8 cellular contexts compared by ENCODE assay signal in genomic region chr2:26033769-26034596, GRCh38. TPM values are rescaled to one million over a fixed set of nuclear protein-coding genes. Genes with fewer than 3 reads are reported as not detected.
DNase-seq lines count a peak whose midpoint lies in the region; ATAC-seq and TF ChIP-seq lines count a peak whose summit lies in the region.

RAB10 (plus strand) TSS chr2:26034084; CDS start chr2:26034609, 525 bp downstream.

- TF ChIP-seq POLR2A in uterus (IDR thresholded peaks at IDR 0.05), result peak; percentile 85 to 98

- H3K4me1 ChIP-seq in uterus, result no peaks in the 10 kb centered on the region

- TF ChIP-seq CTCF in uterus (IDR thresholded peaks at IDR 0.05), result peak in 3 of 4 experiments; percentile 7 to 32 (median 29)

- H3K27ac ChIP-seq in angular gyrus (ENCODE audit: low read depth, low read length) (peak within 1 kb of the TSS; percentile 94), uterus (peak within 1 kb of the TSS; percentile 96 to 98)

- peak; percentile 91 for ATAC-seq in GM18498 (IDR thresholded peaks at IDR 0.05; ENCODE audit: unreplicated experiment)
- peak; percentile 85 for ATAC-seq in HG02938 (IDR thresholded peaks at IDR 0.05; ENCODE audit: unreplicated experiment)
- peak; percentile 96 for ATAC-seq in left ventricle myocardium superior

- no peaks in the 10 kb centered on the region for H3K36me3 ChIP-seq in uterus

- H3K4me3 ChIP-seq in uterus, result peak within 1 kb of the TSS; percentile 76 to 88

- H3K9me3 ChIP-seq in uterus, result no peaks in the 10 kb centered on the region

- H3K27me3 ChIP-seq in uterus, result no peaks in the 10 kb centered on the region

- DNase-seq in NCI-H187 (lab: John Stamatoyannopoulos, UW), result peak; percentile 97 to 99
- peak; percentile 96 to 100 (median 99) for DNase-seq in T-helper 2 cell
- peak; percentile 100 for DNase-seq in left ventricle myocardium superior
- peak; percentile 92 for DNase-seq in pulmonary artery endothelial cell (ENCODE audit: low read depth, low spot score)
- DNase-seq in uterus, result peak; percentile 99 to 100

- intact Hi-C loops in left ventricle myocardium superior (cut with micrococcal nuclease), result no loop called here
- intact Hi-C loops in uterus (cut with DNase I; ENCODE audit: low total_unique reads), result no loop called here

RNA-seq across cellular contexts. Expression of gene RAB10, which starts in this region (rescaled TPM):
- total RNA-seq in left ventricle myocardium superior (101 TPM), pulmonary artery endothelial cell (71.9 and 123 TPM in 2 replicates), uterus (100 to 1,000 TPM in 2 of 4 donors, 10 to 100 TPM in 2; 45.9 to 219 (median 97.1) TPM)

Comparison
In these comparisons a context has a peak if more than half of its experiments do, and no peak if none do; other contexts are left out.
1. Peak in every context shown above with its lines: DNase-seq, ATAC-seq, H3K4me3 ChIP-seq and H3K27ac ChIP-seq.